In the genomic region with DNA sequence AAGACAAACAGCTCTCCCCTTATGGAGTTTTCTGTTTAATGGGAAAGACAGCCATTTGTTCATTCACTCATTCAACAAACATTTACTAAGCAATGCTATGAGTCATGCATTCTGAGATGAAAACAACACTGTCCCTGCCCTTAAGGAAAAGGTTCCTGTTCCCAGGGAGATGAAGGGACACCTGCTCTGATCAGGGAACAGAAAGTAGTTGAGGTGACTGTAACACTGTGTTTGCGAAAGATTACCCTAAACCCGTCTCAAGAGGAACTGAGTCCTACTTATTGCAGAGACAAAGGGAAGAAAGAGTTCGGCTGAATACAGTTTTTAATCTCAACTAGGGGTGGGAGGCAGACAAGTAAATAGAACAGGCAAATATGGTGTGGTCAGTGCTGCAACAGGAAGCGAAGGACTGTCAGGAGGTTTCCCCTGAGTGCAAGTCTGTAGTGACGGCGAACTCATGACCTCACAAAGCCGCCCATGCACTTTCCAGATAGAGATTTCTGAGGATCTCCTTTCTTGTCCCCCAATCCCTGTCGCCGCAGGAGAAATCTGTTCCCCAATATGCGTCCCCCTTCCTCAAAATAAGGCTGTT, we compare ENCODE assay signal across 8 cellular contexts. TPM values are rescaled to one million over a fixed set of nuclear protein-coding genes. Genes with fewer than 3 reads are reported as not detected.
DNase-seq lines count a peak whose midpoint lies in the region; ATAC-seq, FAIRE-seq and TF ChIP-seq lines count a peak whose summit lies in the region.

No MANE protein-coding gene starts in this region.

- peak in 1 of 4 donors; percentile 1 for TF ChIP-seq POLR2A in upper lobe of left lung (IDR thresholded peaks at IDR 0.05)

- peaks cover 20% of the 10 kb centered on the region for H3K4me1 ChIP-seq in mucosa of descending colon (ENCODE audit: low read depth)
- H3K4me1 ChIP-seq in upper lobe of left lung: peaks cover 23 to 29% (median 25%) of the 10 kb centered on the region in 4 donors

- H3K36me3 ChIP-seq in mucosa of descending colon (ENCODE audit: low read depth): no peaks in the 10 kb centered on the region
- H3K36me3 ChIP-seq in upper lobe of left lung: peaks cover 0 to 6% (median 0%) of the 10 kb centered on the region in 4 donors

- TF ChIP-seq CTCF in mucosa of descending colon (IDR thresholded peaks at IDR 0.05) (no peak), upper lobe of left lung (IDR thresholded peaks at IDR 0.05) (no peak), D721Med (IDR thresholded peaks at IDR 0.05; ENCODE audit: insufficient read depth, missing control alignments) (no peak)

- peak overlapping the region; percentile 86 for H3K4me3 ChIP-seq in mucosa of descending colon
- peak overlapping the region; percentile 71 to 81 (median 74) for H3K4me3 ChIP-seq in upper lobe of left lung

- H3K27me3 ChIP-seq in upper lobe of left lung: no peaks in the 10 kb centered on the region

- H3K9me3 ChIP-seq in mucosa of descending colon (no peaks in the 10 kb centered on the region), upper lobe of left lung (no peaks in the 10 kb centered on the region)

- intact Hi-C loops in mucosa of descending colon (cut with DNase I, micrococcal nuclease): no loop called here

- no peak for TF ChIP-seq EP300 in upper lobe of left lung (IDR thresholded peaks at IDR 0.05)

- peak; percentile 20 for DNase-seq in Ammon's horn (ENCODE audit: low spot score)
- peak; percentile 29 for DNase-seq in HTR-8/SVneo (ENCODE audit: insufficient read length, low spot score)
- peak; percentile 48 for DNase-seq in UCSD-AML1 (lab: John Stamatoyannopoulos, UW; ENCODE audit: unreplicated experiment)
- DNase-seq in epidermal melanocyte (ENCODE audit: insufficient read length, low spot score): peak; percentile 35
- DNase-seq in mucosa of descending colon: peak in 1 of 3 donors; percentile 51
- peak in 1 of 2 donors; percentile 55 for DNase-seq in upper lobe of left lung
- no peak for DNase-seq in D721Med (ENCODE audit: insufficient read length, low spot score)

- peak; percentile 38 for ATAC-seq in GM19324 (IDR thresholded peaks at IDR 0.05; ENCODE audit: low FRiP score, unreplicated experiment)
- ATAC-seq in mucosa of descending colon: peak; percentile 75
- ATAC-seq in upper lobe of left lung (ENCODE audit: low FRiP score in 2 of 2): peak; percentile 77 to 80

- 4% methylated on average over 10 of the region's 10 CpGs for WGBS in upper lobe of left lung, 2 donors

- FAIRE-seq in HTR-8/SVneo (lab: Jason Lieb, UNC) (no peak), D721Med (lab: Jason Lieb, UNC) (no peak)

- H3K27ac ChIP-seq in upper lobe of left lung: peak overlapping the region; percentile 74 to 90 (median 88)

RNA-seq across cellular contexts. Expression of a gene that starts 0.7 kb away (rescaled TPM):
- 10 to 100 TPM; 33.1 to 43.3 (median 36.3) TPM for total RNA-seq in mucosa of descending colon
- 10 to 100 TPM; 23.7 to 48.1 (median 29.2) TPM for total RNA-seq in upper lobe of left lung
